In the genomic region with DNA sequence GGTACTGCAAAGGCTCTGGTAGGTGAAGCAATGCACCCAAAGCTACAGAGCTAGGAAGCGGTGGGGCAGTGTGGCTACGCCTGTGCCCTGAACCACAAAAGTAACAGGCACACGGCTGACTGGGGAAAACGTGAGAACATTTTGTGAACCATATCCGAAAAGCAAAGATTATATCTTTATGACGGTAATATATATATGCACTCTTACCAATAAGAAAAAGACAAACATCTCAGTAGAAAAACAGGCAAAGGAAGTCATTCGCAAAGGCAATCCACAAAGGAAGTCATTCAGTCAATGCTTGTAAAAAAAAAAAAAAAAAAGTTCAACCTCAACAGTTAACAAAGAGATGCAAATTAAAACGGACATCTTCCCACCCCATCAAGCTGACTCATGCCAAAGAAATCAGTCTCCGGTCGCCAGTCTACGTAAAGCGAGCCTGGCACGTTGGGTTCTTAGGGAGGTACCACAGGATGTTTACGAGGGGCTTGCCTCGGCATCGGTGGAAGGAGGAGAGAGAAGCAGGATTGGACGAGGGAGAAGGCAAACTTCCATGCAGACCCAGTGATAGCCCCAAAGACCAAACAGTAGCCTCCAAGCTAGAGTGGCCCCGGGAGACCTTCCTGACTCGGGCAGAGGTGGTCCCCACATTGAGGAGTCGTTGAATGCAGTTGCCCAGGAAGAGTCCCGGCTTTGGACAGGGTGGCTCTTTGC, we compare ENCODE assay signal across 8 cellular contexts. TPM values are rescaled to one million over a fixed set of nuclear protein-coding genes. Genes with fewer than 3 reads are reported as not detected.
DNase-seq lines count a peak whose midpoint lies in the region; ATAC-seq and TF ChIP-seq lines count a peak whose summit lies in the region.

No MANE protein-coding gene starts in this region.

- H3K36me3 Mint-ChIP-seq in WTC11 (peaks cover 3% of the 10 kb centered on the region; the same call in 1 of the 2 replicates), neural progenitor cell (no peaks in the 10 kb centered on the region)

- H3K4me3 ChIP-seq in coronary artery: no peak overlapping the region
- no peak overlapping the region for H3K4me3 ChIP-seq in neural progenitor cell

- H3K79me2 ChIP-seq in neural progenitor cell (ENCODE audit: low read depth): no peaks in the 10 kb centered on the region

- H3K9ac ChIP-seq in neural progenitor cell: no peak overlapping the region

- peak; percentile 39 for DNase-seq in AG09319 (ENCODE audit: extremely low read depth, low read depth)
- no peak for DNase-seq in WTC11 (ENCODE audit: low spot score)
- peak; percentile 73 for DNase-seq in coronary artery (ENCODE audit: low spot score)
- no peak for DNase-seq in neural progenitor cell (ENCODE audit: low spot score)
- DNase-seq in NCI-H345 treated with DMSO at 0.1 percent for 48 hours (lab: John Stamatoyannopoulos, UW; ENCODE audit: unreplicated experiment): no peak

- no peaks in the 10 kb centered on the region for H3K9me3 ChIP-seq in neural progenitor cell (ENCODE audit: low read depth)

- H3K4me1 Mint-ChIP-seq in WTC11: peaks cover 28% of the 10 kb centered on the region
- H3K4me1 Mint-ChIP-seq in neural progenitor cell: peaks cover 9% of the 10 kb centered on the region

- H3K27me3 Mint-ChIP-seq in WTC11 (ENCODE audit: low read depth) (no peaks in the 10 kb centered on the region), neural progenitor cell (ENCODE audit: insufficient read depth, low read depth) (peaks cover 4% of the 10 kb centered on the region)

- peak overlapping the region; percentile 21; the same call in 1 of the 2 replicates for H3K4me3 Mint-ChIP-seq in WTC11
- H3K4me3 Mint-ChIP-seq in neural progenitor cell: no peak overlapping the region

- H3K27ac Mint-ChIP-seq in WTC11 (peak overlapping the region; percentile 83), neural progenitor cell (no peak overlapping the region)

- ATAC-seq in HG03196 (IDR thresholded peaks at IDR 0.05; ENCODE audit: unreplicated experiment): peak; percentile 56
- peak; percentile 45 for ATAC-seq in WTC11
- ATAC-seq in HG03457 (IDR thresholded peaks at IDR 0.05; ENCODE audit: unreplicated experiment): no peak
- no peak for ATAC-seq in HG03045 (IDR thresholded peaks at IDR 0.05; ENCODE audit: unreplicated experiment)

- no peak for TF ChIP-seq CTCF in AG09319 (IDR thresholded peaks at IDR 0.05; ENCODE audit: low read depth, low read length)
- no peak for TF ChIP-seq CTCF in WTC11 (IDR thresholded peaks at IDR 0.05)
- TF ChIP-seq CTCF in coronary artery (IDR thresholded peaks at IDR 0.05): no peak
- no peak for TF ChIP-seq CTCF in neural progenitor cell (IDR thresholded peaks at IDR 0.05)

- no peaks in the 10 kb centered on the region for H3K36me3 ChIP-seq in neural progenitor cell

- H3K27me3 ChIP-seq in neural progenitor cell: no peaks in the 10 kb centered on the region

- H3K4me1 ChIP-seq in neural progenitor cell: no peaks in the 10 kb centered on the region

- POLR2A ChIA-PET in WTC11 (lab: Charles Lee): interaction anchor here (0.6 kb wide), 1 partner anchor 31 kb away, joined by 3 read pairs; no protein-coding TSS in a partner anchor

- H4K20me1 ChIP-seq in neural progenitor cell (ENCODE audit: low read depth): no peaks in the 10 kb centered on the region

- H3K27ac ChIP-seq in coronary artery (peak overlapping the region in 1 of 2 donors; percentile 43), neural progenitor cell (no peak overlapping the region)

- H3K4me2 ChIP-seq in neural progenitor cell: no peak overlapping the region

- peaks cover 15% of the 10 kb centered on the region for H3F3A ChIP-seq in neural progenitor cell (ENCODE audit: low read depth)

- H2AFZ ChIP-seq in neural progenitor cell (replicated peaks): peak overlapping the region; percentile 39

- CTCF ChIA-PET in WTC11 (lab: Charles Lee): interaction anchor here (0.6 to 3.7 kb wide), 2 partner anchors 15 to 386 kb away, joined by 4 to 24 read pairs; no protein-coding TSS in a partner anchor

- peaks cover 9% of the 10 kb centered on the region for H3K9me3 Mint-ChIP-seq in WTC11
- H3K9me3 Mint-ChIP-seq in neural progenitor cell: peaks cover 4% of the 10 kb centered on the region

TF ChIP-seq in WTC11, 78 proteins besides CTCF, POLR2A, EP300 and RAD21:
- no peak for TF ChIP-seq GRHL2 (CRISPR knock-in tag; IDR thresholded peaks at IDR 0.05; ENCODE audit: insufficient replicate concordance, severe bottlenecking)
- TF ChIP-seq, protein P1, sequence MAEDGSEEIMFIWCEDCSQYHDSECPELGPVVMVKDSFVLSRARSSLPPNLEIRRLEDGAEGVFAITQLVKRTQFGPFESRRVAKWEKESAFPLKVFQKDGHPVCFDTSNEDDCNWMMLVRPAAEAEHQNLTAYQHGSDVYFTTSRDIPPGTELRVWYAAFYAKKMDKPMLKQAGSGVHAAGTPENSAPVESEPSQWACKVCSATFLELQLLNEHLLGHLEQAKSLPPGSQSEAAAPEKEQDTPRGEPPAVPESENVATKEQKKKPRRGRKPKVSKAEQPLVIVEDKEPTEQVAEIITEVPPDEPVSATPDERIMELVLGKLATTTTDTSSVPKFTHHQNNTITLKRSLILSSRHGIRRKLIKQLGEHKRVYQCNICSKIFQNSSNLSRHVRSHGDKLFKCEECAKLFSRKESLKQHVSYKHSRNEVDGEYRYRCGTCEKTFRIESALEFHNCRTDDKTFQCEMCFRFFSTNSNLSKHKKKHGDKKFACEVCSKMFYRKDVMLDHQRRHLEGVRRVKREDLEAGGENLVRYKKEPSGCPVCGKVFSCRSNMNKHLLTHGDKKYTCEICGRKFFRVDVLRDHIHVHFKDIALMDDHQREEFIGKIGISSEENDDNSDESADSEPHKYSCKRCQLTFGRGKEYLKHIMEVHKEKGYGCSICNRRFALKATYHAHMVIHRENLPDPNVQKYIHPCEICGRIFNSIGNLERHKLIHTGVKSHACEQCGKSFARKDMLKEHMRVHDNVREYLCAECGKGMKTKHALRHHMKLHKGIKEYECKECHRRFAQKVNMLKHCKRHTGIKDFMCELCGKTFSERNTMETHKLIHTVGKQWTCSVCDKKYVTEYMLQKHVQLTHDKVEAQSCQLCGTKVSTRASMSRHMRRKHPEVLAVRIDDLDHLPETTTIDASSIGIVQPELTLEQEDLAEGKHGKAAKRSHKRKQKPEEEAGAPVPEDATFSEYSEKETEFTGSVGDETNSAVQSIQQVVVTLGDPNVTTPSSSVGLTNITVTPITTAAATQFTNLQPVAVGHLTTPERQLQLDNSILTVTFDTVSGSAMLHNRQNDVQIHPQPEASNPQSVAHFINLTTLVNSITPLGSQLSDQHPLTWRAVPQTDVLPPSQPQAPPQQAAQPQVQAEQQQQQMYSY (CRISPR knock-in tag; IDR thresholded peaks at IDR 0.05): no peak
- no peak for TF ChIP-seq PRRX2 (CRISPR knock-in tag; IDR thresholded peaks at IDR 0.05)
- TF ChIP-seq, protein P2, sequence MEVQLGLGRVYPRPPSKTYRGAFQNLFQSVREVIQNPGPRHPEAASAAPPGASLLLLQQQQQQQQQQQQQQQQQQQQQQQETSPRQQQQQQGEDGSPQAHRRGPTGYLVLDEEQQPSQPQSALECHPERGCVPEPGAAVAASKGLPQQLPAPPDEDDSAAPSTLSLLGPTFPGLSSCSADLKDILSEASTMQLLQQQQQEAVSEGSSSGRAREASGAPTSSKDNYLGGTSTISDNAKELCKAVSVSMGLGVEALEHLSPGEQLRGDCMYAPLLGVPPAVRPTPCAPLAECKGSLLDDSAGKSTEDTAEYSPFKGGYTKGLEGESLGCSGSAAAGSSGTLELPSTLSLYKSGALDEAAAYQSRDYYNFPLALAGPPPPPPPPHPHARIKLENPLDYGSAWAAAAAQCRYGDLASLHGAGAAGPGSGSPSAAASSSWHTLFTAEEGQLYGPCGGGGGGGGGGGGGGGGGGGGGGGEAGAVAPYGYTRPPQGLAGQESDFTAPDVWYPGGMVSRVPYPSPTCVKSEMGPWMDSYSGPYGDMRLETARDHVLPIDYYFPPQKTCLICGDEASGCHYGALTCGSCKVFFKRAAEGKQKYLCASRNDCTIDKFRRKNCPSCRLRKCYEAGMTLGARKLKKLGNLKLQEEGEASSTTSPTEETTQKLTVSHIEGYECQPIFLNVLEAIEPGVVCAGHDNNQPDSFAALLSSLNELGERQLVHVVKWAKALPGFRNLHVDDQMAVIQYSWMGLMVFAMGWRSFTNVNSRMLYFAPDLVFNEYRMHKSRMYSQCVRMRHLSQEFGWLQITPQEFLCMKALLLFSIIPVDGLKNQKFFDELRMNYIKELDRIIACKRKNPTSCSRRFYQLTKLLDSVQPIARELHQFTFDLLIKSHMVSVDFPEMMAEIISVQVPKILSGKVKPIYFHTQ (CRISPR knock-in tag; IDR thresholded peaks at IDR 0.05): no peak
- no peak for TF ChIP-seq KAT7 (CRISPR knock-in tag; IDR thresholded peaks at IDR 0.05; ENCODE audit: borderline replicate concordance)
- TF ChIP-seq NR2C2 (CRISPR knock-in tag; IDR thresholded peaks at IDR 0.05): no peak

RNA-seq across cellular contexts. Expression of a gene that starts 39.4 kb away (rescaled TPM):
- total RNA-seq in WTC11 (2021) (89.9 to 105 TPM (median 99.9 TPM) in 3 replicates), neural progenitor cell (ENCODE audit: low replicate concordance) (113 and 183 TPM in 2 replicates)

Comparison
In these comparisons a context has a peak if more than half of its experiments do, and no peak if none do; other contexts are left out.
1. DNase-seq: peak in AG09319 (single experiment) and coronary artery (single experiment); none in WTC11 (single experiment), neural progenitor cell (single experiment) and NCI-H345 treated with DMSO at 0.1 percent for 48 hours (single experiment).
2. ATAC-seq: peak in HG03196 (single experiment) and WTC11 (single experiment); none in HG03457 (single experiment) and HG03045 (single experiment).